Comparison of ENCODE assay signal across 21 cellular contexts in the genomic region with DNA sequence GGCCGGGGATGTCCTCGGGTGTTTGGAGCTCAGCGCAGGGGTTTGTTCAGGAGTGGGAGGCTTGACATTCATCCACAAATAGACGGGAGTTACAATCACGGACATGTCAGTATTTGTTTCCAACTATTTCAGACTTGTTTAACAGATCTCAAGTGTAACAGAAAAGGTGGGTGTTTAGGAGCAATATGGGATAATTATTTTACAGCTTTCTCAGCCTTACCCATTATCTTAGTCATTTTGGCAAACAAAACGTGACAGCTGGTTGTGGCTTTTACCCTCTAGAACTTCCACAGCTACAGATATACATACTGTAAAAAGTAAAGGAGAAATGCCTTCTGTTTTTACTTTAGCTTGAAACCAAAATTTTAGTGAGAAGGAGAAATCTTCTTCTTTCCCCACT.
DNase-seq lines count a peak whose midpoint lies in the region; ATAC-seq and TF ChIP-seq lines count a peak whose summit lies in the region.
"Had no signal": no experiment of that assay in that cellular context is flagged by ENCODE, and none has a peak within 500 bp of the region (broad histone marks: within the 10 kb centered on the region; RNA-seq: fewer than 3 reads in every experiment).

No MANE protein-coding gene starts in this region.

- peaks cover 7% of the 10 kb centered on the region for H3K36me3 Mint-ChIP-seq in Calu3 (ENCODE audit: insufficient read depth, unreplicated experiment)
- H3K36me3 Mint-ChIP-seq: natural killer cell treated with Interleukin-12 subunit alpha and Interleukin-12 subunit beta and Interleukin-15 and Interleukin-18, amount 100 ng/mL, for 72 hours had no signal

- no TSS peak for BruUV-seq in A673 (replicated peaks; lab: Mats Ljungman, UMichigan)
- no TSS peak for BruUV-seq in Calu3 (replicated peaks; lab: Mats Ljungman, UMichigan)

- DNase-seq in A673 (ENCODE audit: low spot score): no peak
- DNase-seq in Calu3: no peak
- no peak for DNase-seq in RWPE2 (ENCODE audit: low spot score)
- DNase-seq in fibroblast of peridontal ligament (ENCODE audit: extremely low read depth): peak; percentile 8
- DNase-seq in stimulated activated naive CD4-positive, alpha-beta T cell (lab: John Stamatoyannopoulos, UW): no peak
- DNase-seq: activated CD4-positive, alpha-beta T cell treated with anti-CD3 and anti-CD28 coated beads for 48 hours; activated T-cell treated with anti-CD3 and anti-CD28 coated beads for 4 hours; adrenal gland; caudate nucleus; COR-L47; H9; NCI-H2029 treated with DMSO at 0.1 percent for 48 hours; NCI-H510A; small intestine; stimulated activated CD4-positive, alpha-beta T cell treated with anti-CD3 and anti-CD28 coated beads, Interleukin-4, amount 100 ng/mL, for 24 hours had no signal

- CTCF ChIA-PET in A673 (lab: Charles Lee) (no interaction called here), Calu3 (lab: Charles Lee) (no interaction called here)

- intact Hi-C loops in A673 (cut with micrococcal nuclease; ENCODE audit: unreplicated experiment): loop anchor here (5.0 kb wide), 1 partner anchor 95 kb away; no protein-coding TSS in a partner anchor
- intact Hi-C loops in Calu3 (cut with micrococcal nuclease; ENCODE audit: unreplicated experiment): no loop called here

- H3K4me3 ChIP-seq in A673 (ENCODE audit: low read depth, low read length, poor library complexity, severe bottlenecking): no peak overlapping the region
- H3K4me3 ChIP-seq in RWPE2 (ENCODE audit: severe bottlenecking): no peak overlapping the region
- H3K4me3 ChIP-seq: adrenal gland, K562, lung, prostate gland had no signal

- no peaks in the 10 kb centered on the region for H3K27me3 ChIP-seq in A673 (replicated peaks; ENCODE audit: insufficient read depth, low read depth, low read length, poor library complexity)
- H3K27me3 ChIP-seq in RWPE2 (ENCODE audit: insufficient read depth, poor library complexity, severe bottlenecking): no peaks in the 10 kb centered on the region

- no peaks in the 10 kb centered on the region for H3K9me3 Mint-ChIP-seq in Calu3 (ENCODE audit: low read depth, unreplicated experiment)
- H3K9me3 Mint-ChIP-seq: natural killer cell treated with Interleukin-12 subunit alpha and Interleukin-12 subunit beta and Interleukin-15 and Interleukin-18, amount 100 ng/mL, for 72 hours had no signal

- H3K27ac Mint-ChIP-seq in Calu3 (ENCODE audit: unreplicated experiment): peak overlapping the region; percentile 53
- H3K27ac Mint-ChIP-seq: H9; natural killer cell treated with Interleukin-12 subunit alpha and Interleukin-12 subunit beta and Interleukin-15 and Interleukin-18, amount 100 ng/mL, for 72 hours had no signal

- no peaks in the 10 kb centered on the region for H3K27me3 Mint-ChIP-seq in Calu3 (ENCODE audit: unreplicated experiment)

- H3K36me3 ChIP-seq in A673 (ENCODE audit: insufficient read depth, low read length, poor library complexity, severe bottlenecking) (no peaks in the 10 kb centered on the region), RWPE2 (ENCODE audit: low read depth) (no peaks in the 10 kb centered on the region; the same call in 1 of the 2 replicates)
- H3K36me3 ChIP-seq: adrenal gland, prostate gland had no signal

- H3K4me1 ChIP-seq in A673 (ENCODE audit: insufficient read depth, low read length, poor library complexity, severe bottlenecking): peaks cover 41% of the 10 kb centered on the region
- peaks cover 55% of the 10 kb centered on the region for H3K4me1 ChIP-seq in RWPE2 (ENCODE audit: insufficient read depth, poor library complexity, severe bottlenecking)
- H3K4me1 ChIP-seq: adrenal gland, prostate gland had no signal

- peaks cover 41% of the 10 kb centered on the region for H3K4me1 Mint-ChIP-seq in Calu3 (ENCODE audit: low read depth, unreplicated experiment)
- H3K4me1 Mint-ChIP-seq: H9 had no signal

- H3K27ac ChIP-seq in A673 (ENCODE audit: low read depth, low read length, poor library complexity, severe bottlenecking) (peak overlapping the region; percentile 21), RWPE2 (ENCODE audit: poor library complexity, severe bottlenecking) (peak overlapping the region; percentile 97)
- H3K27ac ChIP-seq: adrenal gland, prostate gland had no signal

- POLR2A ChIA-PET in A673 (lab: Charles Lee; ENCODE audit: low non-redundant PET): no interaction called here

- peaks cover 5% of the 10 kb centered on the region for H3K9me3 ChIP-seq in A673 (ENCODE audit: low read depth, low read length, poor library complexity, severe bottlenecking)
- H3K9me3 ChIP-seq in RWPE2 (ENCODE audit: severe bottlenecking): no peaks in the 10 kb centered on the region
- H3K9me3 ChIP-seq: adrenal gland, prostate gland had no signal

- H3K4me3 Mint-ChIP-seq in Calu3 (ENCODE audit: low read depth, unreplicated experiment): no peak overlapping the region
- H3K4me3 Mint-ChIP-seq: H9 had no signal

- ATAC-seq in RWPE2 (ENCODE audit: low read depth): no peak
- ATAC-seq in HG03432 (IDR thresholded peaks at IDR 0.05; ENCODE audit: unreplicated experiment): no peak
- no peak for ATAC-seq in GM19452 (IDR thresholded peaks at IDR 0.05; ENCODE audit: unreplicated experiment)
- ATAC-seq: K562 had no signal

- TF ChIP-seq CTCF in A673 (conservative IDR thresholded peaks at IDR 0.05; ENCODE audit: low read depth, low read length): no peak
- TF ChIP-seq CTCF in Calu3 (IDR thresholded peaks at IDR 0.05; ENCODE audit: unreplicated experiment): no peak
- TF ChIP-seq CTCF in RWPE2 (IDR thresholded peaks at IDR 0.05; ENCODE audit: poor library complexity, severe bottlenecking): no peak
